8 cellular contexts compared by ENCODE assay signal in genomic region chr3:129184784-129185542, GRCh38. TPM values are rescaled to one million over a fixed set of nuclear protein-coding genes. Genes with fewer than 3 reads are reported as not detected.
DNase-seq lines count a peak whose midpoint lies in the region; ATAC-seq and TF ChIP-seq lines count a peak whose summit lies in the region.
"Not testable (repeated sequence)": the region's sequence is repeated elsewhere in the genome, so short reads cannot be mapped to it uniquely, and the experiment has no call there.

No MANE protein-coding gene starts in this region.

- in situ Hi-C loops in HAP-1 (cut with MboI; ENCODE audit: low sequenced_read_pairs): not testable (repeated sequence)

- peak overlapping the region; percentile 97 for H3K4me3 Mint-ChIP-seq in activated T-helper 2 cell treated with anti-CD3 and anti-CD28 coated beads, Interferon-gamma antibody, Interleukin-2, Interleukin-4, amounts not matched to agents 10 μg/mL and 5 μg/mL and 100 μg/mL, durations not matched to agents 14 hours and 24 hours and 36 hours (ENCODE audit: low read depth)
- peak overlapping the region; percentile 90 for H3K4me3 Mint-ChIP-seq in natural killer cell treated with Interleukin-12 subunit alpha and Interleukin-12 subunit beta and Interleukin-15 and Interleukin-18, amount 100 ng/mL, for 72 hours
- H3K4me3 Mint-ChIP-seq in stimulated activated memory B cell treated with anti-CD40 and anti-IgM and Interleukin-4, amounts not matched to agents 10 μg/mL and 1 μg/mL and 100 μg/mL, for 72 hours: peak overlapping the region; percentile 95

- peaks cover 34% of the 10 kb centered on the region for H3K4me1 Mint-ChIP-seq in activated T-helper 2 cell treated with anti-CD3 and anti-CD28 coated beads, Interferon-gamma antibody, Interleukin-2, Interleukin-4, amounts not matched to agents 10 μg/mL and 5 μg/mL and 100 μg/mL, durations not matched to agents 14 hours and 24 hours and 36 hours (ENCODE audit: low read depth)
- peaks cover 20% of the 10 kb centered on the region in 2 donors for H3K4me1 Mint-ChIP-seq in natural killer cell treated with Interleukin-12 subunit alpha and Interleukin-12 subunit beta and Interleukin-15 and Interleukin-18, amount 100 ng/mL, for 72 hours (ENCODE audit: low read depth in 2 of 2)
- H3K4me1 Mint-ChIP-seq in stimulated activated memory B cell treated with anti-CD40 and anti-IgM and Interleukin-4, amounts not matched to agents 10 μg/mL and 1 μg/mL and 100 μg/mL, for 72 hours: peaks cover 39% of the 10 kb centered on the region

- peaks cover 27% of the 10 kb centered on the region for H3K36me3 ChIP-seq in HAP-1 (replicated peaks)

- intact Hi-C loops in activated T-helper 2 cell treated with anti-CD3 and anti-CD28 coated beads, Interferon-gamma antibody, Interleukin-2, Interleukin-4, amounts not matched to agents 10 μg/mL and 5 μg/mL and 100 μg/mL, durations not matched to agents 14 hours and 24 hours and 36 hours (cut with micrococcal nuclease): loop anchor here (1.0 to 5.0 kb wide), 5 partner anchors 45 to 257 kb away; partner anchors contain the start of genes COPG1 and IFT122
- intact Hi-C loops in dorsolateral prefrontal cortex (cut with DNase I): loop anchor here (5.0 to 10.0 kb wide), 3 partner anchors 62 to 132 kb away; partner anchors contain the start of gene COPG1 (in 2 of the 2)

- not testable (repeated sequence) for H3K9me3 ChIP-seq in HAP-1

- not testable (repeated sequence) for H3K27ac Mint-ChIP-seq in activated T-helper 2 cell treated with anti-CD3 and anti-CD28 coated beads, Interferon-gamma antibody, Interleukin-2, Interleukin-4, amounts not matched to agents 10 μg/mL and 5 μg/mL and 100 μg/mL, durations not matched to agents 14 hours and 24 hours and 36 hours
- H3K27ac Mint-ChIP-seq in natural killer cell treated with Interleukin-12 subunit alpha and Interleukin-12 subunit beta and Interleukin-15 and Interleukin-18, amount 100 ng/mL, for 72 hours: peak overlapping the region; percentile 87 to 97
- H3K27ac Mint-ChIP-seq in stimulated activated memory B cell treated with anti-CD40 and anti-IgM and Interleukin-4, amounts not matched to agents 10 μg/mL and 1 μg/mL and 100 μg/mL, for 72 hours: peak overlapping the region; percentile 100

- ATAC-seq in natural killer cell treated with Interleukin-12 subunit alpha and Interleukin-12 subunit beta and Interleukin-15 and Interleukin-18, amount 100 ng/mL, for 72 hours; stimulated activated memory B cell treated with anti-CD40 and anti-IgM and Interleukin-4, amounts not matched to agents 10 μg/mL and 1 μg/mL and 100 μg/mL, for 72 hours: not testable (repeated sequence)

- H3K4me1 ChIP-seq in HAP-1: peaks cover 20% of the 10 kb centered on the region

- TF ChIP-seq CTCF in AG04449 (IDR thresholded peaks at IDR 0.05; ENCODE audit: insufficient read depth, low read length, missing control alignments); dorsolateral prefrontal cortex (IDR thresholded peaks at IDR 0.05 in 54 of 56, conservative IDR thresholded peaks at IDR 0.05 in 2 of 56; ENCODE audit: low read depth in 1 of 56, partially characterized antibody in 56 of 56): not testable (repeated sequence)

- POLR2A ChIA-PET in AG04449 (lab: Yijun Ruan, JAX): interaction anchor here (1.8 kb wide), 1 partner anchor 11 kb away, joined by 8 read pairs; no protein-coding TSS in a partner anchor

- not testable (repeated sequence) for DNase-seq in AG04449 (ENCODE audit: low read depth, low spot score); activated T-helper 2 cell treated with anti-CD3 and anti-CD28 coated beads, Interferon-gamma antibody, Interleukin-2, Interleukin-4, amounts not matched to agents 10 μg/mL and 5 μg/mL and 100 μg/mL, durations not matched to agents 14 hours and 24 hours and 36 hours (ENCODE audit: low spot score); dorsolateral prefrontal cortex; natural killer cell treated with Interleukin-12 subunit alpha and Interleukin-12 subunit beta and Interleukin-15 and Interleukin-18, amount 100 ng/mL, for 72 hours (ENCODE audit: low spot score)
- peak in 1 of 2 experiments; percentile 2 for DNase-seq in HAP-1 (ENCODE audit: low spot score in 2 of 2)
- peak; percentile 35 for DNase-seq in RKO (ENCODE audit: low spot score)

- peaks cover 31% of the 10 kb centered on the region for H3K36me3 Mint-ChIP-seq in activated T-helper 2 cell treated with anti-CD3 and anti-CD28 coated beads, Interferon-gamma antibody, Interleukin-2, Interleukin-4, amounts not matched to agents 10 μg/mL and 5 μg/mL and 100 μg/mL, durations not matched to agents 14 hours and 24 hours and 36 hours (ENCODE audit: low read depth)
- H3K36me3 Mint-ChIP-seq in natural killer cell treated with Interleukin-12 subunit alpha and Interleukin-12 subunit beta and Interleukin-15 and Interleukin-18, amount 100 ng/mL, for 72 hours: peaks cover 18% of the 10 kb centered on the region
- peaks cover 24% of the 10 kb centered on the region for H3K36me3 Mint-ChIP-seq in stimulated activated memory B cell treated with anti-CD40 and anti-IgM and Interleukin-4, amounts not matched to agents 10 μg/mL and 1 μg/mL and 100 μg/mL, for 72 hours

- H3K27me3 ChIP-seq in HAP-1 (ENCODE audit: low read depth); dorsolateral prefrontal cortex: not testable (repeated sequence)

- not testable (repeated sequence) for H3K9me3 Mint-ChIP-seq in activated T-helper 2 cell treated with anti-CD3 and anti-CD28 coated beads, Interferon-gamma antibody, Interleukin-2, Interleukin-4, amounts not matched to agents 10 μg/mL and 5 μg/mL and 100 μg/mL, durations not matched to agents 14 hours and 24 hours and 36 hours; natural killer cell treated with Interleukin-12 subunit alpha and Interleukin-12 subunit beta and Interleukin-15 and Interleukin-18, amount 100 ng/mL, for 72 hours; stimulated activated memory B cell treated with anti-CD40 and anti-IgM and Interleukin-4, amounts not matched to agents 10 μg/mL and 1 μg/mL and 100 μg/mL, for 72 hours

- H3K4me3 ChIP-seq in AG04449 (ENCODE audit: low read depth, low read length) (peak overlapping the region; percentile 96), HAP-1 (peak overlapping the region; percentile 91), dorsolateral prefrontal cortex (peak overlapping the region; percentile 77 to 100 (median 98)), iPS-11a (ENCODE audit: low read depth, low read length) (peak overlapping the region; percentile 94)

- CTCF ChIA-PET in AG04449 (lab: Yijun Ruan, JAX): interaction anchor here (0.7 to 2.8 kb wide), 4 partner anchors 22 to 131 kb away, joined by 3 to 28 read pairs (median 8); no protein-coding TSS in a partner anchor

- not testable (repeated sequence) for H3K27me3 Mint-ChIP-seq in activated T-helper 2 cell treated with anti-CD3 and anti-CD28 coated beads, Interferon-gamma antibody, Interleukin-2, Interleukin-4, amounts not matched to agents 10 μg/mL and 5 μg/mL and 100 μg/mL, durations not matched to agents 14 hours and 24 hours and 36 hours (ENCODE audit: low read depth); natural killer cell treated with Interleukin-12 subunit alpha and Interleukin-12 subunit beta and Interleukin-15 and Interleukin-18, amount 100 ng/mL, for 72 hours; stimulated activated memory B cell treated with anti-CD40 and anti-IgM and Interleukin-4, amounts not matched to agents 10 μg/mL and 1 μg/mL and 100 μg/mL, for 72 hours

- peak overlapping the region in 40 of 59 donors; percentile 53 to 99 (median 97) for H3K27ac ChIP-seq in dorsolateral prefrontal cortex

RNA-seq across cellular contexts. Expression of gene CNBP, which starts 1.3 kb away (rescaled TPM):
- 351 TPM in 2 replicates for total RNA-seq in activated T-helper 2 cell treated with anti-CD3 and anti-CD28 coated beads, Interferon-gamma antibody, Interleukin-2, Interleukin-4, amounts not matched to agents 10 μg/mL and 5 μg/mL and 100 μg/mL, durations not matched to agents 14 hours and 24 hours and 36 hours
- total RNA-seq in dorsolateral prefrontal cortex: 100 to 1,000 TPM; 173 to 277 (median 229) TPM
- 100 to 1,000 TPM; 230 to 268 TPM for total RNA-seq in natural killer cell treated with Interleukin-12 subunit alpha and Interleukin-12 subunit beta and Interleukin-15 and Interleukin-18, amount 100 ng/mL, for 72 hours

RNA-seq across cellular contexts. Expression of gene ISY1, which starts 24.1 kb away (rescaled TPM):
- 71.4 and 78.0 TPM in 2 replicates for total RNA-seq in activated T-helper 2 cell treated with anti-CD3 and anti-CD28 coated beads, Interferon-gamma antibody, Interleukin-2, Interleukin-4, amounts not matched to agents 10 μg/mL and 5 μg/mL and 100 μg/mL, durations not matched to agents 14 hours and 24 hours and 36 hours
- total RNA-seq in dorsolateral prefrontal cortex: 10 to 100 TPM in 119 of 120 experiments, 1 to 10 TPM in 1; 9.5 to 31.1 (median 20.5) TPM
- total RNA-seq in natural killer cell treated with Interleukin-12 subunit alpha and Interleukin-12 subunit beta and Interleukin-15 and Interleukin-18, amount 100 ng/mL, for 72 hours: 10 to 100 TPM; 54.7 to 59.7 TPM
